ENCODE assay signal across 17 cellular contexts in the genomic region with DNA sequence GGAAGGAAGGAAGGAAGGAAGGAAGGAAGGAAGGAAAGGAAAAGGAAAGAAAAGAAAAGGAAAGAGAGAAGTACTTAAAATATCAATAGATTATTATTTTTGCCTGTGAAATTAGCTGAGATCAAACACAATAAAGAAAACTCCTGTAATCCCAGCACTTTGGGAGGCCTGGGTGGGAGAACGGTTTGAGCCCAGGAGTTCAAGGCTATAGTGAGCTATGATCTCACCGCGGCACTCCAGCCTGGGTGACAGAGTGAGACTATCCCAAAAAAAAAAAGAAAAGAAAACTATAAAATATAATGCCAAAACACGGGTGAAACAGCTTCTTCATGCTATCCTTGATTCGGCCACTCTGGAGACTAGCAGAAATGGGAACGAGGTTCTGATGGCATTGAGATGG.
"Had no signal": no experiment of that assay in that cellular context is flagged by ENCODE, and none has a peak within 500 bp of the region (broad histone marks: within the 10 kb centered on the region; RNA-seq: fewer than 3 reads in every experiment).

No MANE protein-coding gene starts in this region.

- H3K36me3 Mint-ChIP-seq: activated naive CD8-positive, alpha-beta T cell treated with anti-CD3 and anti-CD28 coated beads, Interleukin-2, amount 10 ng/mL, durations not matched to agents 7 days and 5 days had no signal

- H3K36me3 ChIP-seq: upper lobe of left lung had no signal

- H3K9me3 Mint-ChIP-seq: activated naive CD8-positive, alpha-beta T cell treated with anti-CD3 and anti-CD28 coated beads, Interleukin-2, amount 10 ng/mL, durations not matched to agents 7 days and 5 days; stimulated activated naive CD8-positive, alpha-beta T cell treated with anti-CD3 and anti-CD28 coated beads, Interleukin-15, Interleukin-2, amounts not matched to agents 100 ng/mL and 50 ng/mL, for 24 hours had no signal

- H3K4me2 ChIP-seq: SK-N-SH had no signal

- DNase-seq: activated CD4-positive, alpha-beta T cell treated with anti-CD3 and anti-CD28 coated beads for 1 hour; activated CD4-positive, alpha-beta T cell treated with anti-CD3 and anti-CD28 coated beads, Interleukin-2, amount 50 U/mL, for 4 hours; activated naive CD4-positive, alpha-beta T cell; activated naive CD8-positive, alpha-beta T cell treated with anti-CD3 and anti-CD28 coated beads, Interleukin-2, amount 10 ng/mL, durations not matched to agents 7 days and 5 days; activated T-cell treated with anti-CD3 and anti-CD28 coated beads for 4 hours; anterior cingulate cortex; cerebellar nuclear complex; head of caudate nucleus; mesenchymal stem cell; SK-N-SH; stimulated activated CD4-positive, alpha-beta T cell treated with anti-CD3 and anti-CD28 coated beads, Interleukin-15, amount 100 ng/mL, for 24 hours; stimulated activated CD4-positive, alpha-beta T cell treated with anti-CD3 and anti-CD28 coated beads, Interleukin-4, amount 100 ng/mL, for 4 hours; T-helper 1 cell; T1000; upper lobe of left lung had no signal

- H3K27me3 ChIP-seq: upper lobe of left lung had no signal

- H3K4me3 ChIP-seq: upper lobe of left lung had no signal

- H3K27ac Mint-ChIP-seq: activated naive CD8-positive, alpha-beta T cell treated with anti-CD3 and anti-CD28 coated beads, Interleukin-2, amount 10 ng/mL, durations not matched to agents 7 days and 5 days; stimulated activated naive CD8-positive, alpha-beta T cell treated with anti-CD3 and anti-CD28 coated beads, Interleukin-15, Interleukin-2, amounts not matched to agents 100 ng/mL and 50 ng/mL, for 24 hours had no signal

- H3K9me3 ChIP-seq: SK-N-SH, upper lobe of left lung had no signal

- H3K27ac ChIP-seq: epithelial cell of prostate had no signal

- H3K9me2 ChIP-seq: SK-N-SH had no signal

- H3K4me3 Mint-ChIP-seq: activated naive CD8-positive, alpha-beta T cell treated with anti-CD3 and anti-CD28 coated beads, Interleukin-2, amount 10 ng/mL, durations not matched to agents 7 days and 5 days; stimulated activated naive CD8-positive, alpha-beta T cell treated with anti-CD3 and anti-CD28 coated beads, Interleukin-15, Interleukin-2, amounts not matched to agents 100 ng/mL and 50 ng/mL, for 24 hours had no signal

- H3K27me3 Mint-ChIP-seq: stimulated activated naive CD8-positive, alpha-beta T cell treated with anti-CD3 and anti-CD28 coated beads, Interleukin-15, Interleukin-2, amounts not matched to agents 100 ng/mL and 50 ng/mL, for 24 hours had no signal

- H3K9ac ChIP-seq: SK-N-SH had no signal
